8 cellular contexts compared by ENCODE assay signal in genomic region chr5:62403411-62404250, GRCh38. TPM values are rescaled to one million over a fixed set of nuclear protein-coding genes. Genes with fewer than 3 reads are reported as not detected.
A peak's percentile ranks its signal among the peaks of the same experiment; 100 is the strongest.
DNase-seq lines count a peak whose midpoint lies in the region; ATAC-seq and TF ChIP-seq lines count a peak whose summit lies in the region.

TSS of gene DIMT1 (minus strand) at chr5:62403905. CDS start at chr5:62403772, 133 bp downstream.

- intact Hi-C loops in PC-9 (cut with micrococcal nuclease; ENCODE audit: unreplicated experiment): no loop called here

- H3K79me2 ChIP-seq in PC-9 (ENCODE audit: low read depth): peaks cover 30% of the 10 kb centered on the region

- peaks cover 7% of the 10 kb centered on the region; the same call in 1 of the 2 replicates for H3K36me3 ChIP-seq in PC-9 (ENCODE audit: low read depth)

- H3K27ac ChIP-seq in PC-9: peak within 1 kb of the TSS; percentile 71

- POLR2A ChIA-PET in PC-9 (lab: Charles Lee; ENCODE audit: unreplicated experiment): interaction anchor here (0.5 to 1.6 kb wide), 12 partner anchors 9 to 1552 kb away, joined by 3 to 55 read pairs (median 4); partner anchors contain the start of gene IPO11

- no peaks in the 10 kb centered on the region for H3K9me3 ChIP-seq in PC-9 (ENCODE audit: insufficient read depth, low read depth)

- TF ChIP-seq CTCF in PC-9 (conservative IDR thresholded peaks at IDR 0.05): no peak
- TF ChIP-seq CTCF in epithelial cell of proximal tubule (conservative IDR thresholded peaks at IDR 0.05; ENCODE audit: low read depth, low read length): no peak

- H3K9me2 ChIP-seq in PC-9 (ENCODE audit: insufficient read depth): no peaks in the 10 kb centered on the region

- H3K4me2 ChIP-seq in PC-9: peak within 1 kb of the TSS; percentile 89

- peak; percentile 85 for DNase-seq in DMS153 (lab: John Stamatoyannopoulos, UW)
- peak; percentile 94 for DNase-seq in Jurkat, Clone E6-1 (ENCODE audit: low read depth, low spot score)
- DNase-seq in PC-9: peak; percentile 93 to 95
- DNase-seq in activated T-cell treated with anti-CD3 and anti-CD28 coated beads, Interleukin-2, amount 50 U/mL, for 1 hour: peak; percentile 89
- DNase-seq in epithelial cell of proximal tubule (ENCODE audit: low read depth): peak; percentile 79
- DNase-seq in mucosa of gallbladder (ENCODE audit: low spot score): peak; percentile 96
- DNase-seq in stimulated activated CD8-positive, alpha-beta memory T cell treated with anti-CD3 and anti-CD28 coated beads, Interleukin-4, amount 100 ng/mL, for 4 hours (ENCODE audit: low read depth in 2 of 2, low spot score in 1 of 2): peak; percentile 86

- 0 out of 2 replicates have a peak, but pooled peaks cover 5% of the 10 kb centered on the region for H4K20me1 ChIP-seq in PC-9 (ENCODE audit: insufficient read depth)

- H3K4me3 ChIP-seq in Jurkat, Clone E6-1 (ENCODE audit: low read length): peak within 1 kb of the TSS; percentile 96
- peak within 1 kb of the TSS; percentile 74 for H3K4me3 ChIP-seq in PC-9
- peak within 1 kb of the TSS; percentile 91 for H3K4me3 ChIP-seq in epithelial cell of proximal tubule (ENCODE audit: low read depth, low read length)

- ATAC-seq in GM21619 (IDR thresholded peaks at IDR 0.05; ENCODE audit: unreplicated experiment): peak; percentile 96

- CTCF ChIA-PET in PC-9 (lab: Charles Lee): interaction anchor here (0.6 to 1.2 kb wide), 2 partner anchors 56 to 375 kb away, joined by 3 read pairs; no protein-coding TSS in a partner anchor

- H3K4me1 ChIP-seq in PC-9 (replicated peaks; ENCODE audit: insufficient read depth): peaks cover 21% of the 10 kb centered on the region

- TSS peak; percentile 49 for BruUV-seq in PC-9 (replicated peaks; lab: Mats Ljungman, UMichigan)

- no peaks in the 10 kb centered on the region for H3K27me3 ChIP-seq in PC-9 (ENCODE audit: insufficient read depth, low read depth)

- peaks cover 15% of the 10 kb centered on the region for H3F3A ChIP-seq in PC-9 (ENCODE audit: insufficient read depth, low read depth)

- H2AFZ ChIP-seq in PC-9: peak within 1 kb of the TSS; percentile 93

RNA-seq across cellular contexts. Expression of gene DIMT1, which starts in this region (rescaled TPM):
- 67.0 TPM for polyA plus RNA-seq in Jurkat, Clone E6-1 (2012; ENCODE audit: insufficient read depth, insufficient read length)
- 17.7 and 20.8 TPM in 2 replicates for total RNA-seq in PC-9 (2021)
- total RNA-seq in epithelial cell of proximal tubule: 23.2 and 44.3 TPM in 2 replicates
- 16.2 TPM for total RNA-seq in mucosa of gallbladder

Comparison
In these comparisons a context has a peak if more than half of its experiments do, and no peak if none do; other contexts are left out.
1. Peak in every context shown above with its lines: DNase-seq, ATAC-seq, H3K4me3 ChIP-seq and H3K27ac ChIP-seq.